Comparison of ENCODE assay signal across 8 cellular contexts in the genomic region with DNA sequence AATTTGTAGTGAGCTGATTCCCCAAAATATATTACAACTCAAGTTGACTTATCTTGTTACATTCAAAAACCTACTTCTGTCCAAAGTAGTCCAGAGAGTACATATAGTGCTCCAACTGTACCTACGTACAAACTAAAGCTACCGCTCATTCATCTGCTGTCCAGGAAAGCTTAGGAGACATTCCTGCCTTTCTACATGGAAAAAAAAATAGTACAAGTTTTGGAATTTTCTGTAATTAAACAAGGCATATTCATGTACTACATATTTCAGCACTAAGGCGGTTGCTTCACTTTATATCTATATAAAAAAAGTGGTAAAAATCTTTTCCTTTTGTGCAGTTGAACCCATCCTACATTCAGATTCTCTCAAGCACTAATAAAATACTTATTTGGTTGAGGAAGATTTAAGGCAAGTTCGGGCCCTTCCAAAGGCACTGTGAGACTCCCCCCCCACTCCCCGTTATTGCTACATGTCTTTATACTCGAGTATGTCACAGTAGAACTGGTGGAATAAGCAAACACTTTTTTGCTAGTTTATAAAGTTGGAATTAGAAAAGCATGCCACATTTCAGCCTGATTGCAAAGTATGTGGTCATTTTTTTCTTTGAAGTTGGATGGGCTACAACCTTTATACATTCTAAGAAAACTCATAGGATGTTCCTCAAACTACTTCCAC. TPM values are rescaled to one million over a fixed set of nuclear protein-coding genes. Genes with fewer than 3 reads are reported as not detected.
DNase-seq lines count a peak whose midpoint lies in the region; ATAC-seq lines count a peak whose summit lies in the region.

No MANE protein-coding gene starts in this region.

- WGBS in GM23248 (ENCODE audit: low coverage in 1 of 2, low lambda C conversion rate in 2 of 2, missing lambda C conversion rate in 2 of 2), 2 experiments = 1 to 3% methylated on average over 6 of the region's 6 CpGs

- no peaks in the 10 kb centered on the region for H4K20me1 ChIP-seq in GM23248 (ENCODE audit: insufficient read depth)

- H3K4me2 ChIP-seq in GM23248 (ENCODE audit: unreplicated experiment) = peak overlapping the region; percentile 93

- H3K4me1 Mint-ChIP-seq in T-cell = peaks cover 38 to 57% (median 42%) of the 10 kb centered on the region in 3 donors

- no peaks in the 10 kb centered on the region for H3K9me3 ChIP-seq in GM23248 (ENCODE audit: low read depth)

- DNase-seq in GM23248 = peak; percentile 55
- DNase-seq in T-cell = peak in 3 of 34 experiments; percentile 13 to 28 (median 27)
- DNase-seq in fibroblast of gingiva (ENCODE audit: low read depth) = peak; percentile 20
- DNase-seq in putamen (ENCODE audit: low spot score) = peak; percentile 20
- no peak for DNase-seq in T-helper 9 cell
- DNase-seq in dedifferentiated amniotic fluid mesenchymal stem cell (ENCODE audit: extremely low spot score) = no peak

- H3K27ac ChIP-seq in GM23248 = peak overlapping the region; percentile 93

- in situ Hi-C loops in GM23248 (cut with MboI) = loop anchor here (10.0 kb wide), 1 partner anchor 248 kb away; no protein-coding TSS in a partner anchor

- CTCF ChIA-PET in T-cell (lab: Charles Lee) = interaction anchor here (0.6 to 2.1 kb wide), 14 partner anchors 48 to 247 kb away, joined by 3 to 12 read pairs (median 4); no protein-coding TSS in a partner anchor

- H2AFZ ChIP-seq in GM23248 = no peak overlapping the region

- peak overlapping the region; percentile 96 for H3K9ac ChIP-seq in GM23248

- H3K36me3 ChIP-seq in GM23248 (ENCODE audit: low read depth) = peaks cover 22% of the 10 kb centered on the region

- ATAC-seq in T-cell (replicated peaks in 1 of 4) (no peak), HG02571 (IDR thresholded peaks at IDR 0.05; ENCODE audit: unreplicated experiment) (no peak), GM19467 (IDR thresholded peaks at IDR 0.05; ENCODE audit: unreplicated experiment) (no peak)

- H3K4me3 Mint-ChIP-seq in T-cell = peak overlapping the region; percentile 74 to 98 (median 91)

- H3K27me3 Mint-ChIP-seq in T-cell = peaks cover 0 to 3% of the 10 kb centered on the region in 2 donors

- H3K4me1 ChIP-seq in GM23248 (ENCODE audit: insufficient read depth) = peaks cover 37% of the 10 kb centered on the region

- POLR2A ChIA-PET in T-cell (lab: Charles Lee) = interaction anchor here (0.5 to 4.3 kb wide), 17 partner anchors 9 to 95 kb away, joined by 3 to 27 read pairs (median 6); no protein-coding TSS in a partner anchor

- peaks cover 46% of the 10 kb centered on the region for H3K79me2 ChIP-seq in GM23248 (ENCODE audit: insufficient read depth)

- peak overlapping the region; percentile 97 for H3K4me3 ChIP-seq in GM23248

- H3K27ac Mint-ChIP-seq in T-cell = peak overlapping the region; percentile 94 to 97

- H3K9me3 Mint-ChIP-seq in T-cell = no peaks in the 10 kb centered on the region

- no peaks in the 10 kb centered on the region for H3K9me2 ChIP-seq in GM23248 (ENCODE audit: insufficient read depth)

- H3K27me3 ChIP-seq in GM23248 (replicated peaks; ENCODE audit: insufficient read depth) = no peaks in the 10 kb centered on the region

- peaks cover 37% of the 10 kb centered on the region for H3K36me3 Mint-ChIP-seq in T-cell

- H3F3A ChIP-seq in GM23248 (ENCODE audit: insufficient read depth) = peaks cover 46% of the 10 kb centered on the region

RNA-seq across cellular contexts. Expression of a gene that starts 3.8 kb away (rescaled TPM):
- total RNA-seq in GM23248 (2014; rRNA removed; shearing (Covaris generic)) = 13.8 and 14.4 TPM in 2 replicates
- polyA plus RNA-seq in GM23248 (2016; fragmentation: Nextera tagmentation; extraction: Ambion mirVana) = 71.7 and 78.2 TPM in 2 replicates
- total RNA-seq in T-cell = 100 to 1,000 TPM; 329 to 974 (median 377) TPM

Comparison
In these comparisons a context has a peak if more than half of its experiments do, and no peak if none do; other contexts are left out.
1. DNase-seq: peak in GM23248 (single experiment), fibroblast of gingiva (single experiment) and putamen (single experiment); none in T-helper 9 cell (single experiment) and dedifferentiated amniotic fluid mesenchymal stem cell (single experiment).
2. RNA of a gene that starts 3.8 kb away (total RNA-seq): 329 to 974 TPM in T-cell; 13.8 to 14.4 TPM in GM23248; every median in the first group is over 10 times any median in the second.